9 cellular contexts compared by ENCODE assay signal in genomic region chr3:39760325-39760724, GRCh38. TPM values are rescaled to one million over a fixed set of nuclear protein-coding genes. Genes with fewer than 3 reads are reported as not detected.
"Had no signal": no experiment of that assay in that cellular context is flagged by ENCODE, and none has a peak within 500 bp of the region (broad histone marks: within the 10 kb centered on the region; RNA-seq: fewer than 3 reads in every experiment).

No MANE protein-coding gene starts in this region.

- DNase-seq: GDM1, GF-D8 had no signal

- ATAC-seq: GM12878 had no signal

- H3K4me3 ChIP-seq: GM12878 had no signal

- FAIRE-seq: G401.6, GM12878, GM12891, GM12892, GM18507, GM19239 had no signal

RNA-seq across cellular contexts. Expression of gene MYRIP, which starts 49.1 kb away (rescaled TPM):
- total RNA-seq: G401 had no signal
